Comparison of ENCODE assay signal across 8 cellular contexts in the genomic region with DNA sequence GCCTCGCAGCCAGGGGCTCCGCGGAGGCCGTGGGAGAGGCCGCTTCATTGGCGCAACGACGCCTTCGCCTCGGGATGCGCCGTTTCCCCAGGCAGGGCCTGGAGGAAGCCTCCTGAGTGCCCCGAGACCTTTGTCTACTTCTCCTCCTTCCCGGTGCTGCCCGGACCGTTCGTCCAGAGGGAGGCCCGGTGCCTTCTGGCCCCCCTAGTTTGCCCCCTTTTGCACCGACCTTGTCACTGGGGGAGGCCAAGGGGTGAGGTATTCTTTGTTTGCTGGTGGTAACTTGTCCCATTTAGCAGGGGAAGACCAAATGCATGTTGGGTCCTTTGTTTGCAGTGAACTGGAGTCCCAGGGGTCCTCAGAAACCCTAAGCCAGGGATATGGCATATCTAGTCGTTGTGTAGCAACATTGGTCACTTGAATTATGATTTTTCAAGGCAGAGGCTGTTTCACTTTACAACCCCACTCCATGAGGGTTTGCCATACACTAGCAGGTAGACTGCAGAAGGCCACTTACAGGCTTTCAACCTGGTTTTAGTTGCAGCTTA. TPM values are rescaled to one million over a fixed set of nuclear protein-coding genes. Genes with fewer than 3 reads are reported as not detected.
DNase-seq lines count a peak whose midpoint lies in the region; ATAC-seq and TF ChIP-seq lines count a peak whose summit lies in the region.

No MANE protein-coding gene starts in this region.

- TSS peak; percentile 57 for BruUV-seq in HCT116 (replicated peaks; lab: Mats Ljungman, UMichigan)

- no peaks in the 10 kb centered on the region for H3K27me3 Mint-ChIP-seq in activated naive CD8-positive, alpha-beta T cell

- no peaks in the 10 kb centered on the region for H3K36me3 Mint-ChIP-seq in activated naive CD8-positive, alpha-beta T cell

- TF ChIP-seq CTCF in 22Rv1 (IDR thresholded peaks at IDR 0.05) (no peak), HCT116 (IDR thresholded peaks at IDR 0.05 in 2 of 3, conservative IDR thresholded peaks at IDR 0.05 in 1 of 3; ENCODE audit: borderline replicate concordance in 1 of 3, insufficient read depth in 1 of 3, low read depth in 2 of 3, low read length in 2 of 3) (no peak), thyroid gland (IDR thresholded peaks at IDR 0.05) (no peak)

- intact Hi-C loops in HCT116 (cut with micrococcal nuclease) = no loop called here
- intact Hi-C loops in thyroid gland (cut with DNase I) = no loop called here

- H3K4me2 ChIP-seq in HCT116 (ENCODE audit: low read length) = peak overlapping the region; percentile 75

- POLR2A ChIA-PET in HCT116 (lab: Charles Lee) = no interaction called here

- H3K27ac ChIP-seq in 22Rv1 = peak overlapping the region; percentile 88
- H3K27ac ChIP-seq in HCT116 (ENCODE audit: low read depth, low read length) = peak overlapping the region; percentile 99
- peak overlapping the region; percentile 94 for H3K27ac ChIP-seq in layer of hippocampus (ENCODE audit: low read depth, low read length)
- peak overlapping the region; percentile 92 to 99 (median 97) for H3K27ac ChIP-seq in thyroid gland

- CTCF ChIA-PET in HCT116 (lab: Charles Lee) = no interaction called here

- RAD21 ChIA-PET in HCT116 (lab: Charles Lee; ENCODE audit: low non-redundant PET in 1 of 2, low total read pairs in 2 of 2, uncharacterized antibody in 2 of 2, unreplicated experiment in 2 of 2) = no interaction called here

- TF ChIP-seq POLR2A in HCT116 (IDR thresholded peaks at IDR 0.05; ENCODE audit: borderline replicate concordance, extremely low read depth, insufficient read depth, insufficient read length) (no peak), thyroid gland (IDR thresholded peaks at IDR 0.05) (no peak)

- no peaks in the 10 kb centered on the region for H3K9me3 Mint-ChIP-seq in activated naive CD8-positive, alpha-beta T cell (ENCODE audit: low read depth)

- no peaks in the 10 kb centered on the region for H4K20me1 ChIP-seq in HCT116 (ENCODE audit: insufficient read depth)

- H3K27ac Mint-ChIP-seq in activated naive CD8-positive, alpha-beta T cell = peak overlapping the region; percentile 94

- H3K9me3 ChIP-seq in HCT116 (ENCODE audit: control insufficient read depth in 1 of 2, insufficient read depth in 1 of 2, low read depth in 1 of 2, low read length in 2 of 2) (no peaks in the 10 kb centered on the region), thyroid gland (no peaks in the 10 kb centered on the region)

- no peaks in the 10 kb centered on the region for H3K9me2 ChIP-seq in HCT116 (ENCODE audit: insufficient read depth)

- H3K36me3 ChIP-seq in HCT116 (ENCODE audit: control insufficient read depth in 1 of 2, insufficient read depth in 2 of 2, low read length in 2 of 2) = peaks cover 0 to 3% of the 10 kb centered on the region in 2 experiments; a peak in 1 of 4 replicates
- peaks cover 8 to 18% of the 10 kb centered on the region in 2 donors for H3K36me3 ChIP-seq in thyroid gland

- peaks cover 17 to 35% of the 10 kb centered on the region in 2 experiments for H3K4me1 ChIP-seq in HCT116 (ENCODE audit: control insufficient read depth in 1 of 2, insufficient read depth in 2 of 2, low read length in 2 of 2)
- H3K4me1 ChIP-seq in thyroid gland = peaks cover 0 to 11% of the 10 kb centered on the region in 2 donors

- H3K4me3 Mint-ChIP-seq in activated naive CD8-positive, alpha-beta T cell = peak overlapping the region; percentile 92

- H3K27me3 ChIP-seq in HCT116 (ENCODE audit: insufficient read depth, low read length) (no peaks in the 10 kb centered on the region), layer of hippocampus (ENCODE audit: control insufficient read depth, insufficient read depth, low read length) (no peaks in the 10 kb centered on the region), thyroid gland (no peaks in the 10 kb centered on the region)

- peak overlapping the region; percentile 67 to 74 for H3K4me3 ChIP-seq in HCT116 (replicated peaks in 1 of 2; ENCODE audit: low read depth in 1 of 2, low read length in 2 of 2)
- peak overlapping the region; percentile 72 to 94 (median 93) for H3K4me3 ChIP-seq in thyroid gland (replicated peaks in 1 of 3)

- DNase-seq in HCT116 (ENCODE audit: low read depth, low spot score) = no peak
- no peak for DNase-seq in thyroid gland
- no peak for DNase-seq in NCI-H187 (lab: John Stamatoyannopoulos, UW)

- H2AFZ ChIP-seq in HCT116 (ENCODE audit: low read depth, low read length, poor library complexity, severe bottlenecking) = no peak overlapping the region

- peaks cover 21% of the 10 kb centered on the region for H3K79me2 ChIP-seq in HCT116 (ENCODE audit: insufficient read depth, low read length)

- no peak for TF ChIP-seq RAD21 in HCT116 (IDR thresholded peaks at IDR 0.05; ENCODE audit: low read depth)

- peak overlapping the region; percentile 78 for H3K9ac ChIP-seq in HCT116 (ENCODE audit: low read length)

- 2% methylated on average over 7 to 11 of the region's 20 CpGs for WGBS in thyroid gland, 2 donors

- peaks cover 22% of the 10 kb centered on the region for H3K4me1 Mint-ChIP-seq in activated naive CD8-positive, alpha-beta T cell (ENCODE audit: low read depth)

- no peak for ATAC-seq in HCT116
- no peak for ATAC-seq in HG02610 (IDR thresholded peaks at IDR 0.05; ENCODE audit: unreplicated experiment)
- ATAC-seq in HG02759 (IDR thresholded peaks at IDR 0.05; ENCODE audit: unreplicated experiment) = no peak

TF ChIP-seq in HCT116, 20 proteins besides CTCF, POLR2A, EP300 and RAD21:
- TF ChIP-seq ZFX (IDR thresholded peaks at IDR 0.05) = peak; percentile 95; the same call in 1 of the 2 replicates
- TF ChIP-seq, protein P1, sequence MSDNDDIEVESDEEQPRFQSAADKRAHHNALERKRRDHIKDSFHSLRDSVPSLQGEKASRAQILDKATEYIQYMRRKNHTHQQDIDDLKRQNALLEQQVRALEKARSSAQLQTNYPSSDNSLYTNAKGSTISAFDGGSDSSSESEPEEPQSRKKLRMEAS (IDR thresholded peaks at IDR 0.05) = peak; percentile 9; the same call in 1 of the 2 replicates
- no peak for TF ChIP-seq POLR2AphosphoS5 (IDR thresholded peaks at IDR 0.05; ENCODE audit: low read depth, low read length)
- no peak for TF ChIP-seq EZH2phosphoT487 (IDR thresholded peaks at IDR 0.05; ENCODE audit: borderline replicate concordance)

RNA-seq across cellular contexts. Expression of a gene that starts 0.6 kb away (rescaled TPM):
- total RNA-seq in HCT116 (2021; ENCODE audit: unreplicated experiment) (114 TPM), thyroid gland (10 to 100 TPM; 51.3 to 80.3 (median 72.8) TPM)
- 77.6 and 83.0 TPM in 2 replicates for polyA plus RNA-seq in HCT116 (2012)

RNA-seq across cellular contexts. Expression of a gene that starts 21.9 kb away (rescaled TPM):
- total RNA-seq in HCT116 (2021; ENCODE audit: unreplicated experiment) (168 TPM), thyroid gland (10 to 100 TPM; 38.0 to 49.2 (median 45.4) TPM)
- 50.9 and 60.7 TPM in 2 replicates for polyA plus RNA-seq in HCT116 (2012)
